Comparison of ENCODE assay signal across 1 cellular context in the genomic region with DNA sequence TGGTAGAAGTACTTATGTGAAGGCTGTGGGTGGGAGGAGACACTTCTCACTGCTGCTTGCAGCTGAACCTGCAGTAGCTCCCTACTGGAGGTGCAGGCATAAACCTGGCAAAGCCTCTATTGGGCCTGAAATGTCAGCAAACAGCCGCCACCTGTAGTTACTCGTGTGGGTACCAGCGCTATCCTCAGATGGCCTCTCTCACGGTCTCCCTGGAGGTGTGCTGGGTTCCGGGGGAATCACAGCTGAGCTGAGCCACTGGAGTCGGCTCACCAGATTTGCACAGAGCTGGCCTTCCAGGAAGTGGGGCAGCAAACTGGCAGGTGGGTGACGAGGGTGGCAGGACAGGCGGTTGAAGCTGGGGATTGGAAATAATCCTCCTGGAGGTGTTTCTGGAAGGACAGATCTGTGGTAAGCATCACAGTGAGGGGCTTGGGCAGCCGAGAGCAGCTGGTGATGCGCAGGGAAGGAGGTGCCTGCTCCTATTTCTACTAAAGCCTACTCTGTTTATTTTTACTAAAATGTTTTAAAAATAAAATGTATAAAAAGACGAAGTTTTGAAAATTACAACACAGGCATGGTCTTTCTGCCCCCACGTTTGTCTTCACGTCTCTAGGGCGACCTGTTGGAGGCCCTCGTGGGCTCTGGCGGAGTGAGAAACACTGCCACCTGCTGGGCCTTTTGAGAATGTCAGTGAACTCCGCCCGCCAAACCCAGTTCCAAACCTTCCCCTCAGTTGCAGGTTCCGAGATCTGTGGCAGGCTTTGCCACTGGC.
TF ChIP-seq lines count a peak whose summit lies in the region.

No MANE protein-coding gene starts in this region.

TF ChIP-seq in HEK293, 187 proteins besides CTCF, POLR2A, EP300 and RAD21 (continued from another document):
- TF ChIP-seq, protein P1, sequence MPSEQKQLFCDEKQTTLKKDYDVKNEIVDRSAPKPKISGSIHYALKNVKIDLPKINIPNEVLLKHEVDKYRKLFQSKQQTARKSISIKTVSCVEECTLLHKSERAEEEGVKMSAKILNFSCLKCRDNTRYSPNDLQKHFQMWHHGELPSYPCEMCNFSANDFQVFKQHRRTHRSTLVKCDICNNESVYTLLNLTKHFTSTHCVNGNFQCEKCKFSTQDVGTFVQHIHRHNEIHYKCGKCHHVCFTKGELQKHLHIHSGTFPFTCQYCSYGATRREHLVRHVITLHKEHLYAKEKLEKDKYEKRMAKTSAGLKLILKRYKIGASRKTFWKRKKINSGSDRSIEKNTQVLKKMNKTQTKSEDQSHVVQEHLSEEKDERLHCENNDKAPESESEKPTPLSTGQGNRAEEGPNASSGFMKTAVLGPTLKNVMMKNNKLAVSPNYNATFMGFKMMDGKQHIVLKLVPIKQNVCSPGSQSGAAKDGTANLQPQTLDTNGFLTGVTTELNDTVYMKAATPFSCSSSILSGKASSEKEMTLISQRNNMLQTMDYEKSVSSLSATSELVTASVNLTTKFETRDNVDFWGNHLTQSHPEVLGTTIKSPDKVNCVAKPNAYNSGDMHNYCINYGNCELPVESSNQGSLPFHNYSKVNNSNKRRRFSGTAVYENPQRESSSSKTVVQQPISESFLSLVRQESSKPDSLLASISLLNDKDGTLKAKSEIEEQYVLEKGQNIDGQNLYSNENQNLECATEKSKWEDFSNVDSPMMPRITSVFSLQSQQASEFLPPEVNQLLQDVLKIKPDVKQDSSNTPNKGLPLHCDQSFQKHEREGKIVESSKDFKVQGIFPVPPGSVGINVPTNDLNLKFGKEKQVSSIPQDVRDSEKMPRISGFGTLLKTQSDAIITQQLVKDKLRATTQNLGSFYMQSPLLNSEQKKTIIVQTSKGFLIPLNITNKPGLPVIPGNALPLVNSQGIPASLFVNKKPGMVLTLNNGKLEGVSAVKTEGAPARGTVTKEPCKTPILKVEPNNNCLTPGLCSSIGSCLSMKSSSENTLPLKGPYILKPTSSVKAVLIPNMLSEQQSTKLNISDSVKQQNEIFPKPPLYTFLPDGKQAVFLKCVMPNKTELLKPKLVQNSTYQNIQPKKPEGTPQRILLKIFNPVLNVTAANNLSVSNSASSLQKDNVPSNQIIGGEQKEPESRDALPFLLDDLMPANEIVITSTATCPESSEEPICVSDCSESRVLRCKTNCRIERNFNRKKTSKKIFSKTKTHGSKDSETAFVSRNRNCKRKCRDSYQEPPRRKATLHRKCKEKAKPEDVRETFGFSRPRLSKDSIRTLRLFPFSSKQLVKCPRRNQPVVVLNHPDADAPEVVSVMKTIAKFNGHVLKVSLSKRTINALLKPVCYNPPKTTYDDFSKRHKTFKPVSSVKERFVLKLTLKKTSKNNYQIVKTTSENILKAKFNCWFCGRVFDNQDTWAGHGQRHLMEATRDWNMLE (tag by site-specific recombination; conservative IDR thresholded peaks at IDR 0.05; ENCODE audit: low read depth): no peak
- TF ChIP-seq ZNF16 (tag by site-specific recombination; IDR thresholded peaks at IDR 0.05; ENCODE audit: low read depth): 0 out of 2 replicates have a peak, but pooled peaks have one; percentile 55
- TF ChIP-seq ZXDB (tag by site-specific recombination; IDR thresholded peaks at IDR 0.05): no peak
- no peak for TF ChIP-seq FEZF1 (tag by site-specific recombination; IDR thresholded peaks at IDR 0.05)
- TF ChIP-seq, protein P2, sequence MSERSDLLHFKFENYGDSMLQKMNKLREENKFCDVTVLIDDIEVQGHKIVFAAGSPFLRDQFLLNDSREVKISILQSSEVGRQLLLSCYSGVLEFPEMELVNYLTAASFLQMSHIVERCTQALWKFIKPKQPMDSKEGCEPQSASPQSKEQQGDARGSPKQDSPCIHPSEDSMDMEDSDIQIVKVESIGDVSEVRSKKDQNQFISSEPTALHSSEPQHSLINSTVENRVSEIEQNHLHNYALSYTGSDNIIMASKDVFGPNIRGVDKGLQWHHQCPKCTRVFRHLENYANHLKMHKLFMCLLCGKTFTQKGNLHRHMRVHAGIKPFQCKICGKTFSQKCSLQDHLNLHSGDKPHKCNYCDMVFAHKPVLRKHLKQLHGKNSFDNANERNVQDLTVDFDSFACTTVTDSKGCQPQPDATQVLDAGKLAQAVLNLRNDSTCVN (tag by site-specific recombination; optimal IDR thresholded peaks at IDR 0.05): no peak
- no peak for TF ChIP-seq ZNF664 (tag by site-specific recombination; IDR thresholded peaks at IDR 0.05)
- TF ChIP-seq SCRT1 (tag by site-specific recombination; IDR thresholded peaks at IDR 0.05; ENCODE audit: borderline replicate concordance): peak; percentile 76; the same call in 1 of the 2 replicates
